In genomic region chr18:24055009-24055804, GRCh38 we compare ENCODE assay signal across 11 cellular contexts. TPM values are rescaled to one million over a fixed set of nuclear protein-coding genes. Genes with fewer than 3 reads are reported as not detected.
DNase-seq lines count a peak whose midpoint lies in the region; ATAC-seq and TF ChIP-seq lines count a peak whose summit lies in the region.
"Had no signal": no experiment of that assay in that cellular context is flagged by ENCODE, and none has a peak within 500 bp of the region (broad histone marks: within the 10 kb centered on the region; RNA-seq: fewer than 3 reads in every experiment).

No MANE protein-coding gene starts in this region.

- CTCF ChIA-PET in CD8-positive, alpha-beta memory T cell (lab: Charles Lee), result interaction anchor here (1.3 to 1.6 kb wide), 2 partner anchors 10 to 27 kb away, joined by 3 to 4 read pairs; no protein-coding TSS in a partner anchor
- CTCF ChIA-PET in activated B cell treated with CpG ODN at 0.5 μM for 24 hours (lab: Charles Lee), result no interaction called here

- ATAC-seq in GM19351 (IDR thresholded peaks at IDR 0.05; ENCODE audit: unreplicated experiment) (peak; percentile 50), activated B cell treated with CpG ODN at 0.5 μM for 24 hours (ENCODE audit: low read depth) (peak; percentile 61)

- H3K4me1 Mint-ChIP-seq in CD8-positive, alpha-beta memory T cell, result peaks cover 81 to 95% (median 90%) of the 10 kb centered on the region in 3 donors
- H3K4me1 Mint-ChIP-seq in activated B cell treated with CpG ODN at 0.5 μM for 24 hours, result peaks cover 62% of the 10 kb centered on the region

- H3K9me3 Mint-ChIP-seq in CD8-positive, alpha-beta memory T cell, result no peaks in the 10 kb centered on the region
- H3K9me3 Mint-ChIP-seq in activated B cell treated with CpG ODN at 0.5 μM for 24 hours, result peaks cover 2% of the 10 kb centered on the region

- no peaks in the 10 kb centered on the region for H3K36me3 ChIP-seq in CD8-positive, alpha-beta memory T cell (ENCODE audit: insufficient read depth, low read length)
- no peaks in the 10 kb centered on the region for H3K36me3 ChIP-seq in muscle layer of duodenum (ENCODE audit: control insufficient read depth in 1 of 2, insufficient read depth in 2 of 2, low read length in 2 of 2)

- POLR2A ChIA-PET in CD8-positive, alpha-beta memory T cell (lab: Charles Lee), result interaction anchor here (1.0 kb wide), 1 partner anchor 20 kb away, joined by 3 read pairs; no protein-coding TSS in a partner anchor
- POLR2A ChIA-PET in activated B cell treated with CpG ODN at 0.5 μM for 24 hours (lab: Charles Lee), result no interaction called here

- H3K27ac Mint-ChIP-seq in CD8-positive, alpha-beta memory T cell, result peak overlapping the region in 7 of 8 donors; percentile 4 to 84 (median 75)
- peak overlapping the region; percentile 42 for H3K27ac Mint-ChIP-seq in activated B cell treated with CpG ODN at 0.5 μM for 24 hours

- H3K27ac ChIP-seq in CD8-positive, alpha-beta memory T cell (ENCODE audit: low read depth, low read length), result no peak overlapping the region
- H3K27ac ChIP-seq in muscle layer of duodenum (ENCODE audit: low read length), result peak overlapping the region; percentile 33
- H3K27ac ChIP-seq: RWPE1 had no signal

- peaks cover 0 to 45% (median 7%) of the 10 kb centered on the region in 3 donors for H3K36me3 Mint-ChIP-seq in CD8-positive, alpha-beta memory T cell
- H3K36me3 Mint-ChIP-seq in activated B cell treated with CpG ODN at 0.5 μM for 24 hours (ENCODE audit: low read depth), result peaks cover 4% of the 10 kb centered on the region

- TF ChIP-seq CTCF in activated B cell treated with CpG ODN at 0.5 μM for 24 hours (IDR thresholded peaks at IDR 0.05), result no peak

- TF ChIP-seq POLR2A in erythroblast (IDR thresholded peaks at IDR 0.05; ENCODE audit: low read length), result no peak

- peak overlapping the region; percentile 14 to 62 (median 57) for H3K4me3 Mint-ChIP-seq in CD8-positive, alpha-beta memory T cell
- H3K4me3 Mint-ChIP-seq in activated B cell treated with CpG ODN at 0.5 μM for 24 hours, result peak overlapping the region; percentile 36

- no peaks in the 10 kb centered on the region for H3K27me3 ChIP-seq in CD8-positive, alpha-beta memory T cell (ENCODE audit: insufficient read depth, low read length, poor library complexity, severe bottlenecking)
- no peaks in the 10 kb centered on the region for H3K27me3 ChIP-seq in muscle layer of duodenum (ENCODE audit: low read depth, low read length)

- H3K4me1 ChIP-seq in CD8-positive, alpha-beta memory T cell (ENCODE audit: insufficient read depth, low read length), result peaks cover 61% of the 10 kb centered on the region
- peaks cover 5 to 12% of the 10 kb centered on the region in 2 donors for H3K4me1 ChIP-seq in muscle layer of duodenum (ENCODE audit: control insufficient read depth in 1 of 2, insufficient read depth in 2 of 2, low read length in 2 of 2)

- intact Hi-C loops in activated B cell treated with CpG ODN at 0.5 μM for 24 hours (cut with micrococcal nuclease), result loop anchor here (2.0 kb wide), 1 partner anchor 20 kb away; no protein-coding TSS in a partner anchor

- H3K4me3 ChIP-seq in CD8-positive, alpha-beta memory T cell (ENCODE audit: low read length), result no peak overlapping the region
- no peak overlapping the region for H3K4me3 ChIP-seq in muscle layer of duodenum (ENCODE audit: low read depth in 1 of 2, low read length in 2 of 2)

- H3K27me3 Mint-ChIP-seq in CD8-positive, alpha-beta memory T cell, result no peaks in the 10 kb centered on the region
- H3K27me3 Mint-ChIP-seq in activated B cell treated with CpG ODN at 0.5 μM for 24 hours, result no peaks in the 10 kb centered on the region

- DNase-seq in CD8-positive, alpha-beta memory T cell, result no peak
- no peak for DNase-seq in activated B cell treated with CpG ODN at 0.5 μM for 24 hours
- no peak for DNase-seq in UCSD-AML1 (lab: John Stamatoyannopoulos, UW; ENCODE audit: unreplicated experiment)
- no peak for DNase-seq in erythroblast (lab: John Stamatoyannopoulos, UW)
- DNase-seq in NCI-H226, result no peak
- DNase-seq in SIG-M5 (lab: John Stamatoyannopoulos, UW), result no peak
- DNase-seq: head of caudate nucleus, NCI-H1105 treated with DMSO at 0.1 percent for 48 hours had no signal

- H3K9me3 ChIP-seq in CD8-positive, alpha-beta memory T cell (ENCODE audit: low read length), result no peaks in the 10 kb centered on the region
- no peaks in the 10 kb centered on the region for H3K9me3 ChIP-seq in muscle layer of duodenum (ENCODE audit: control insufficient read depth in 1 of 2, low read length in 2 of 2)

RNA-seq across cellular contexts. Expression of gene TTC39C, which starts 40.7 kb away (rescaled TPM):
- total RNA-seq in CD8-positive, alpha-beta memory T cell, result 10 to 100 TPM; 57.4 to 59.5 TPM
- 80.2 TPM for polyA plus RNA-seq in CD8-positive, alpha-beta memory T cell
- 60.6 and 68.4 TPM in 2 replicates for total RNA-seq in activated B cell treated with CpG ODN at 0.5 μM for 24 hours
